9 cellular contexts compared by ENCODE assay signal in genomic region chr5:43063731-43064171, GRCh38. TPM values are rescaled to one million over a fixed set of nuclear protein-coding genes. Genes with fewer than 3 reads are reported as not detected.
DNase-seq lines count a peak whose midpoint lies in the region; ATAC-seq and TF ChIP-seq lines count a peak whose summit lies in the region.
"Had no signal": no experiment of that assay in that cellular context is flagged by ENCODE, and none has a peak within 500 bp of the region (broad histone marks: within the 10 kb centered on the region; RNA-seq: fewer than 3 reads in every experiment).

No MANE protein-coding gene starts in this region.

- no peak for DNase-seq in memory B cell (ENCODE audit: low spot score in 2 of 2)
- DNase-seq in central memory CD4-positive, alpha-beta T cell = no peak
- DNase-seq in SW 1271 (lab: John Stamatoyannopoulos, UW) = no peak
- no peak for DNase-seq in NCI-H345 treated with DMSO at 0.1 percent for 48 hours (lab: John Stamatoyannopoulos, UW; ENCODE audit: unreplicated experiment)
- DNase-seq in NCI-H524 treated with DMSO at 0.1 percent for 48 hours (lab: John Stamatoyannopoulos, UW) = no peak
- DNase-seq: stimulated activated CD4-positive, alpha-beta T cell treated with anti-CD3 and anti-CD28 coated beads, Interleukin-4, amount 100 ng/mL, for 24 hours had no signal

- peaks cover 62% of the 10 kb centered on the region for H3K79me2 ChIP-seq in ACC112 (ENCODE audit: control insufficient read depth, insufficient read depth, low read length, unreplicated experiment)

- peaks cover 0 to 4% (median 0%) of the 10 kb centered on the region in 3 donors for H3K9me3 Mint-ChIP-seq in IgD-negative memory B cell
- H3K9me3 Mint-ChIP-seq in brain = peaks cover 0 to 4% (median 3%) of the 10 kb centered on the region in 5 experiments
- peaks cover 2% of the 10 kb centered on the region for H3K9me3 Mint-ChIP-seq in memory B cell

- no peak for TF ChIP-seq CTCF in brain (conservative IDR thresholded peaks at IDR 0.05)

- peaks cover 18 to 22% (median 22%) of the 10 kb centered on the region in 3 donors for H3K4me1 Mint-ChIP-seq in IgD-negative memory B cell
- H3K4me1 Mint-ChIP-seq in brain = peaks cover 30% of the 10 kb centered on the region
- H3K4me1 Mint-ChIP-seq in memory B cell = peaks cover 20% of the 10 kb centered on the region

- H3K27me3 Mint-ChIP-seq in IgD-negative memory B cell (no peaks in the 10 kb centered on the region), brain (peaks cover 13% of the 10 kb centered on the region), memory B cell (no peaks in the 10 kb centered on the region)

- H3K4me3 ChIP-seq in ACC112 (ENCODE audit: low read depth, low read length) = peak overlapping the region; percentile 62

- no peak for ATAC-seq in memory B cell (ENCODE audit: low read depth)

- peaks cover 8% of the 10 kb centered on the region for H3K36me3 Mint-ChIP-seq in IgD-negative memory B cell
- H3K36me3 Mint-ChIP-seq in brain = peaks cover 7% of the 10 kb centered on the region
- peaks cover 10% of the 10 kb centered on the region for H3K36me3 Mint-ChIP-seq in memory B cell

- peaks cover 23% of the 10 kb centered on the region for H3K4me1 ChIP-seq in ACC112 (ENCODE audit: control insufficient read depth, insufficient read depth, low read length, unreplicated experiment)

- peak overlapping the region in 3 of 4 donors; percentile 88 to 99 (median 98) for H3K4me3 Mint-ChIP-seq in IgD-negative memory B cell
- peak overlapping the region; percentile 67 to 98 (median 77) for H3K4me3 Mint-ChIP-seq in brain
- H3K4me3 Mint-ChIP-seq in memory B cell = peak overlapping the region; percentile 57

- peak overlapping the region; percentile 17 for H2AFZ ChIP-seq in ACC112 (ENCODE audit: low read length, unreplicated experiment)

- H3K27ac ChIP-seq in ACC112 (ENCODE audit: low read depth, low read length) = peak overlapping the region; percentile 92

- H3K27ac Mint-ChIP-seq in IgD-negative memory B cell (peak overlapping the region; percentile 91 to 100 (median 98)), brain (peak overlapping the region; percentile 78 to 100 (median 97)), memory B cell (peak overlapping the region; percentile 97)

- no peaks in the 10 kb centered on the region for H3K27me3 ChIP-seq in ACC112 (ENCODE audit: insufficient read depth, low read length)

- H3K36me3 ChIP-seq in ACC112 (ENCODE audit: insufficient read depth, low read length) = no peaks in the 10 kb centered on the region; the same call in 1 of the 2 replicates

RNA-seq across cellular contexts. Expression of gene ANXA2R, which starts 23.6 kb away (rescaled TPM):
- polyA plus RNA-seq in IgD-negative memory B cell = 42.9 TPM
- polyA plus RNA-seq in brain (ENCODE audit: insufficient read depth, low read depth, low replicate concordance) = 10.2 TPM

RNA-seq across cellular contexts. Expression of gene ZNF131, which starts 57.0 kb away (rescaled TPM):
- polyA plus RNA-seq in IgD-negative memory B cell (44.1 TPM), brain (ENCODE audit: insufficient read depth, low read depth, low replicate concordance) (19.7 TPM)
